8 cellular contexts compared by ENCODE assay signal in genomic region chrX:55451626-55451989, GRCh38. TPM values are rescaled to one million over a fixed set of nuclear protein-coding genes. Genes with fewer than 3 reads are reported as not detected.
DNase-seq lines count a peak whose midpoint lies in the region; ATAC-seq and TF ChIP-seq lines count a peak whose summit lies in the region.

No MANE protein-coding gene starts in this region.

- peak overlapping the region; percentile 85 for H3K9ac ChIP-seq in Loucy (ENCODE audit: low read depth, low read length, poor library complexity, severe bottlenecking)

- ATAC-seq in GM21390 (IDR thresholded peaks at IDR 0.05; ENCODE audit: unreplicated experiment) = peak; percentile 30

- H4K20me1 ChIP-seq in Loucy (ENCODE audit: insufficient read depth, low read length, poor library complexity, severe bottlenecking) = no peaks in the 10 kb centered on the region

- DNase-seq in AG04450 (ENCODE audit: low read depth, low spot score) (no peak), epithelial cell of esophagus (ENCODE audit: low read depth) (peak; percentile 0), inferior parietal cortex (ENCODE audit: extremely low spot score) (no peak), HEK293T (ENCODE audit: extremely low spot score) (no peak)
- no peak for DNase-seq in stimulated activated CD4-positive, alpha-beta T cell treated with anti-CD3 and anti-CD28 coated beads, Interleukin-4, amount 100 ng/mL, for 4 hours

- TF ChIP-seq CTCF in AG04450 (IDR thresholded peaks at IDR 0.05; ENCODE audit: low read depth, low read length) = no peak
- TF ChIP-seq CTCF in Loucy (conservative IDR thresholded peaks at IDR 0.05; ENCODE audit: low read length) = no peak
- no peak for TF ChIP-seq CTCF in epithelial cell of esophagus (IDR thresholded peaks at IDR 0.05; ENCODE audit: insufficient read depth, low read depth, low read length, missing control alignments)
- no peak for TF ChIP-seq CTCF in neutrophil (IDR thresholded peaks at IDR 0.05)

- CTCF ChIA-PET in AG04450 (lab: Charles Lee) (interaction anchor here (1.1 kb wide), 1 partner anchor 266 kb away, joined by 3 read pairs; the partner anchor contains the start of gene RRAGB), HEK293T (lab: Yijun Ruan, JAX) (no interaction called here)

- no peaks in the 10 kb centered on the region for H3K9me3 ChIP-seq in AG04450 (ENCODE audit: control insufficient read depth, insufficient read depth, low read length)
- no peaks in the 10 kb centered on the region for H3K9me3 ChIP-seq in Loucy (ENCODE audit: insufficient read depth, low read depth, low read length)
- H3K9me3 ChIP-seq in neutrophil = no peaks in the 10 kb centered on the region

- no peaks in the 10 kb centered on the region for H3F3A ChIP-seq in Loucy (ENCODE audit: low read depth)

- H3K36me3 ChIP-seq in Loucy (ENCODE audit: insufficient read depth, low read length) (no peaks in the 10 kb centered on the region), neutrophil (no peaks in the 10 kb centered on the region)

- H2AFZ ChIP-seq in Loucy (ENCODE audit: low read length) = peak overlapping the region; percentile 93

- no peaks in the 10 kb centered on the region for H3K9me2 ChIP-seq in Loucy (replicated peaks; ENCODE audit: low read depth, low read length)

- H3K27ac ChIP-seq in AG04450 (ENCODE audit: low read depth, low read length) (peak overlapping the region; percentile 89), neutrophil (no peak overlapping the region)

- H3K4me2 ChIP-seq in Loucy (ENCODE audit: low read depth, low read length, poor library complexity, severe bottlenecking) = peak overlapping the region; percentile 85

- no peaks in the 10 kb centered on the region for H3K4me1 ChIP-seq in Loucy (ENCODE audit: insufficient read depth, low read length, poor library complexity, severe bottlenecking)
- H3K4me1 ChIP-seq in neutrophil (ENCODE audit: control insufficient read depth in 1 of 2, insufficient read depth in 1 of 2, low read depth in 1 of 2, low read length in 1 of 2) = peaks cover 0 to 12% of the 10 kb centered on the region in 2 experiments

- POLR2A ChIA-PET in AG04450 (lab: Yijun Ruan, JAX) (interaction anchor here (0.7 to 1.5 kb wide), 2 partner anchors 38 to 266 kb away, joined by 3 to 13 read pairs; partner anchors contain the start of genes RRAGB and USP51), HEK293T (lab: Yijun Ruan, JAX) (no interaction called here)

- peak overlapping the region; percentile 70 for H3K4me3 ChIP-seq in AG04450 (ENCODE audit: low read depth, low read length)
- H3K4me3 ChIP-seq in Loucy (ENCODE audit: low read length, poor library complexity, severe bottlenecking) = peak overlapping the region; percentile 76
- H3K4me3 ChIP-seq in epithelial cell of esophagus (ENCODE audit: low read length) = peak overlapping the region; percentile 58
- H3K4me3 ChIP-seq in neutrophil (ENCODE audit: low read depth in 1 of 2, low read length in 1 of 2) = peak overlapping the region; percentile 56 to 58

- peaks cover 13% of the 10 kb centered on the region for H3K79me2 ChIP-seq in Loucy (ENCODE audit: insufficient read depth, low read length)

- H3K27me3 ChIP-seq in AG04450 (ENCODE audit: control insufficient read depth, insufficient read depth, low read length) = no peaks in the 10 kb centered on the region
- no peaks in the 10 kb centered on the region for H3K27me3 ChIP-seq in Loucy (ENCODE audit: insufficient read depth, low read length, poor library complexity, severe bottlenecking)
- H3K27me3 ChIP-seq in neutrophil = peaks cover 6% of the 10 kb centered on the region

TF ChIP-seq in HEK293T, 16 proteins besides CTCF, POLR2A, EP300 and RAD21:
- TF ChIP-seq BHLHE40 (IDR thresholded peaks at IDR 0.05; ENCODE audit: borderline replicate concordance) (no peak), ARNT (IDR thresholded peaks at IDR 0.05) (no peak), NFRKB (IDR thresholded peaks at IDR 0.05) (no peak), FOXM1 (IDR thresholded peaks at IDR 0.05; ENCODE audit: borderline replicate concordance) (no peak), HDGF (IDR thresholded peaks at IDR 0.05; ENCODE audit: borderline replicate concordance) (no peak), SP1 (IDR thresholded peaks at IDR 0.05) (no peak), ELF4 (IDR thresholded peaks at IDR 0.05) (no peak), TARDBP (IDR thresholded peaks at IDR 0.05) (no peak), CTBP1 (IDR thresholded peaks at IDR 0.05; ENCODE audit: borderline replicate concordance) (no peak), LEF1 (IDR thresholded peaks at IDR 0.05; ENCODE audit: borderline replicate concordance) (no peak), L3MBTL2 (conservative IDR thresholded peaks at IDR 0.05) (no peak), FOXK2 (IDR thresholded peaks at IDR 0.05) (no peak), FOXA1 (IDR thresholded peaks at IDR 0.05) (no peak), SUZ12 (IDR thresholded peaks at IDR 0.05) (no peak), PKNOX1 (IDR thresholded peaks at IDR 0.05) (no peak), ZNF384 (IDR thresholded peaks at IDR 0.05) (no peak)

RNA-seq across cellular contexts. Expression of gene MAGEH1, which starts 0.3 kb away (rescaled TPM):
- 31.5 and 41.9 TPM in 2 replicates for polyA plus RNA-seq in AG04450 (2011; rRNA removed)
- 12.9 and 14.7 TPM in 2 replicates for polyA minus RNA-seq in AG04450 (2011; rRNA and poly(A)+ RNA removed)

RNA-seq across cellular contexts. Expression of gene USP51, which starts 38.0 kb away (rescaled TPM):
- 0.96 and 1.4 TPM in 2 replicates for polyA plus RNA-seq in AG04450 (2011; rRNA removed)
- polyA minus RNA-seq in AG04450 (2011; rRNA and poly(A)+ RNA removed) = 3.8 and 4.3 TPM in 2 replicates
